In the genomic region with DNA sequence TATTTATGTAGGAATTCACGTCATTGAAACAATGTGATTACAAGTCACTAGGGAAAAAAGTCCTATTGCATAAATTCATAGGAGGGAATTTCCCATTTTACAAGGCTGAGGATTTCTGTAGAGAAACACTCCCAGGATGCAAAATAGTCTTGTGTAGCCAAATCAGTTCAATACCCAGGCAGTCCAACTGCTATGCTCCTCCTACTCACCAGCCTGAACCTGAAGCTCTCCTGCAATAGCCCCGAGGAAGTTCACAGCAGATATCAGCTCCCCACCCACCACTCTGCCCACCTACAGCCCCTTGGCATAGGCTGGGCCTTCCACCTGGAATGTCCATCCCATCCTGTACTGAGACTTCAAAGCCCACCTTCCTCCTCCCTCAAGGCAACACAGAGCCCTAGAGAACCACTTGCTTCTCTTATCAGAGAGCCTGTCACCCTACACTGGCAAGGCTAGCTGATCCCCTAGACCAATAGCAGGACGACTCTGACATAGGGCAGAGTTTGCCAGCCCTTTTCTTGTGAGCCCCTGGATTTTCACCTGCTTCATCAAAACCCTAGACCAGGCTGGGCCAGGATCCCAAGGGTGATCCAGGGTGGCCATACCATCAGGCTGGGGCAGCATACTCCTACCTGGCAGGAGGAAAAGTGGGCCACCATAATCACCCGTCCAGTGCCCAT, we compare ENCODE assay signal across 8 cellular contexts. TPM values are rescaled to one million over a fixed set of nuclear protein-coding genes. Genes with fewer than 3 reads are reported as not detected.
A peak's percentile ranks its signal among the peaks of the same experiment; 100 is the strongest.
DNase-seq lines count a peak whose midpoint lies in the region; ATAC-seq lines count a peak whose summit lies in the region.

No MANE protein-coding gene starts in this region.

- H3K36me3 Mint-ChIP-seq in activated naive CD4-positive, alpha-beta T cell treated with anti-CD3 and anti-CD28 coated beads, Interleukin-2, amount 50 U/mL, for 24 hours = peaks cover 7% of the 10 kb centered on the region

- no peak for DNase-seq in activated naive CD4-positive, alpha-beta T cell (lab: John Stamatoyannopoulos, UW)
- DNase-seq in SK-N-MC (ENCODE audit: low read depth, low spot score) (peak; percentile 32), pons (ENCODE audit: low spot score) (peak; percentile 44), SKM-1 treated with dmso at 0.1 percent for 144 hours (lab: John Stamatoyannopoulos, UW; ENCODE audit: unreplicated experiment) (no peak)

- WGBS in esophagus, 2 donors = 35% methylated on average over 4 of the region's 4 CpGs

- H3K36me3 ChIP-seq in SK-N-MC (ENCODE audit: insufficient read depth, low read length) (peaks cover 44% of the 10 kb centered on the region), esophagus (ENCODE audit: control insufficient read depth in 2 of 2, insufficient read depth in 2 of 2, low read length in 1 of 2) (peaks cover 0 to 11% of the 10 kb centered on the region in 2 donors)

- peak overlapping the region; percentile 22; the same call in 1 of the 2 replicates for H3K27ac ChIP-seq in SK-N-MC
- peak overlapping the region; percentile 45 to 83 for H3K27ac ChIP-seq in esophagus (ENCODE audit: low read depth in 2 of 2, low read length in 1 of 2)

- peak overlapping the region; percentile 82 for H3K4me3 Mint-ChIP-seq in activated naive CD4-positive, alpha-beta T cell treated with anti-CD3 and anti-CD28 coated beads, Interleukin-2, amount 50 U/mL, for 24 hours

- no peaks in the 10 kb centered on the region for H3K27me3 ChIP-seq in esophagus (ENCODE audit: control insufficient read depth in 1 of 2, insufficient read depth in 2 of 2, low read length in 2 of 2)

- no peak overlapping the region for H3K27ac Mint-ChIP-seq in activated naive CD4-positive, alpha-beta T cell treated with anti-CD3 and anti-CD28 coated beads, Interleukin-2, amount 50 U/mL, for 24 hours

- H3K4me3 ChIP-seq in SK-N-MC = peak overlapping the region; percentile 98
- peak overlapping the region; percentile 91 to 96 for H3K4me3 ChIP-seq in esophagus (ENCODE audit: low read depth in 1 of 2, low read length in 2 of 2)

- H3K4me1 Mint-ChIP-seq in activated naive CD4-positive, alpha-beta T cell treated with anti-CD3 and anti-CD28 coated beads, Interleukin-2, amount 50 U/mL, for 24 hours = peaks cover 45% of the 10 kb centered on the region

- ATAC-seq in HG03342 (IDR thresholded peaks at IDR 0.05; ENCODE audit: unreplicated experiment) (no peak), GM21576 (IDR thresholded peaks at IDR 0.05; ENCODE audit: unreplicated experiment) (no peak)

- peak overlapping the region; percentile 90 for H3K9ac ChIP-seq in SK-N-MC (ENCODE audit: insufficient read length)

- H3K9me3 ChIP-seq in SK-N-MC (ENCODE audit: low read depth, low read length) (no peaks in the 10 kb centered on the region), esophagus (ENCODE audit: control insufficient read depth in 2 of 2, insufficient read depth in 1 of 2, low read depth in 1 of 2, low read length in 1 of 2) (no peaks in the 10 kb centered on the region)

- peaks cover 3% of the 10 kb centered on the region for H3K9me3 Mint-ChIP-seq in activated naive CD4-positive, alpha-beta T cell treated with anti-CD3 and anti-CD28 coated beads, Interleukin-2, amount 50 U/mL, for 24 hours

- H3K4me1 ChIP-seq in esophagus (ENCODE audit: control insufficient read depth in 2 of 2, insufficient read depth in 2 of 2, low read length in 1 of 2) = peaks cover 0 to 14% of the 10 kb centered on the region in 2 donors

- H3K27me3 Mint-ChIP-seq in activated naive CD4-positive, alpha-beta T cell treated with anti-CD3 and anti-CD28 coated beads, Interleukin-2, amount 50 U/mL, for 24 hours = no peaks in the 10 kb centered on the region

RNA-seq across cellular contexts. Expression of gene LSS, which starts 1.5 kb away (rescaled TPM):
- 10 to 100 TPM; 41.9 to 57.6 TPM for polyA plus RNA-seq in esophagus

RNA-seq across cellular contexts. Expression of gene SPATC1L, which starts 42.8 kb away (rescaled TPM):
- polyA plus RNA-seq in esophagus = 1 to 10 TPM; 5.2 to 9.3 TPM

RNA-seq across cellular contexts. Expression of gene MCM3AP, which starts 58.4 kb away (rescaled TPM):
- polyA plus RNA-seq in esophagus = 10 to 100 TPM; 27.1 to 29.2 TPM

RNA-seq across cellular contexts. Expression of gene YBEY, which starts 59.1 kb away (rescaled TPM):
- polyA plus RNA-seq in esophagus = 10 to 100 TPM in 1 of 2 donors, 1 to 10 TPM in 1; 7.1 to 11.9 TPM

Comparison
In these comparisons a context has a peak if more than half of its experiments do, and no peak if none do; other contexts are left out.
1. DNase-seq: peak in SK-N-MC (single experiment) and pons (single experiment); none in activated naive CD4-positive, alpha-beta T cell (0 of 4) and SKM-1 treated with dmso at 0.1 percent for 144 hours (single experiment).